In the genomic region with DNA sequence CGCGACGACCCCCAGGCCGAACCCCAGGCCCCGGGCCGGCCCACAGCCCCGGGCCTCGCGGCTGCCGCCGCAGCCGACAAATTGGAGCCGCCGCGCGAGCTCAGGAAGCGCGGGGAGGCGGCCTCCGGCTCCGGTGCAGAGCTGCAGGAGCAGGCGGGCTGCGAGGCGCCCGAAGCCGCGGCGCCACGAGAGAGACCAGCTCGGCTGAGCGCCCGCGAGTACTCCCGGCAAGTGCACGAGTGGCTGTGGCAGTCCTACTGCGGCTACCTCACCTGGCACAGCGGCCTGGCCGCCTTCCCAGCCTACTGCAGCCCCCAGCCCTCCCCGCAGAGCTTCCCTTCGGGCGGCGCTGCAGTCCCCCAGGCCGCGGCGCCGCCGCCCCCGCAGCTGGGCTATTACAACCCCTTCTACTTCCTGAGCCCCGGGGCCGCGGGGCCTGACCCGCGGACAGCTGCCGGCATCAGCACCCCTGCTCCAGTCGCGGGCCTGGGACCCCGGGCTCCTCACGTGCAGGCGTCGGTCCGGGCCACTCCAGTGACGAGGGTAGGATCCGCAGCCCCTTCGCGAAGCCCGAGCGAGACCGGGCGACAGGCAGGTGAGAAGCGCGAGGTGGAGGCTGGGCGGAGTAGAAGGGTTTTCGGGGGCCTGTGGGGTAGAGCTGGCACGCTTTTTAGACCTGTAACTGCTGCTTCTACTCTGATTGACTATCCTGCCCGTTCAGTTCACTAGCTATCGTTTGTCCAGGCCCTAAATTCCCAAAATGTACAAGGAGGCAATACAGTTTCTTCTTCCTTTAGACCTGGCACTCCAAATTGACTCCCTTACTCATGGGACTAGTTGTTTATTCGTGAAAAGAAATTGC, we compare ENCODE assay signal across 8 cellular contexts. TPM values are rescaled to one million over a fixed set of nuclear protein-coding genes. Genes with fewer than 3 reads are reported as not detected.
DNase-seq lines count a peak whose midpoint lies in the region; ATAC-seq and TF ChIP-seq lines count a peak whose summit lies in the region.

No MANE protein-coding gene starts in this region.

- peak overlapping the region; percentile 85 for H3K27ac ChIP-seq in CD4-positive, alpha-beta T cell (ENCODE audit: low read depth, low read length)
- peak overlapping the region; percentile 4; the same call in 1 of the 2 replicates for H3K27ac ChIP-seq in SK-N-MC

- CTCF ChIA-PET in CD4-positive, alpha-beta T cell (lab: Charles Lee) = interaction anchor here (0.9 to 1.7 kb wide), 5 partner anchors 9 to 21 kb away, joined by 3 to 4 read pairs (median 4); no protein-coding TSS in a partner anchor

- H3K36me3 ChIP-seq in SK-N-MC (ENCODE audit: insufficient read depth, low read length) = peaks cover 5% of the 10 kb centered on the region

- H3K9ac ChIP-seq in SK-N-MC (ENCODE audit: insufficient read length) = peak overlapping the region; percentile 75

- H3K9me3 Mint-ChIP-seq in CD4-positive, alpha-beta T cell = no peaks in the 10 kb centered on the region
- H3K9me3 Mint-ChIP-seq in activated naive CD8-positive, alpha-beta T cell treated with anti-CD3 and anti-CD28 coated beads, Interleukin-2, amount 50 U/mL, for 24 hours = no peaks in the 10 kb centered on the region

- POLR2A ChIA-PET in CD4-positive, alpha-beta T cell (lab: Charles Lee) = interaction anchor here (0.6 to 4.9 kb wide), 18 partner anchors 9 to 840 kb away, joined by 3 to 94 read pairs (median 4); a partner anchor contains a TSS

- H3K4me1 Mint-ChIP-seq in CD4-positive, alpha-beta T cell (ENCODE audit: low read depth) = peaks cover 52% of the 10 kb centered on the region
- peaks cover 36% of the 10 kb centered on the region for H3K4me1 Mint-ChIP-seq in activated naive CD8-positive, alpha-beta T cell treated with anti-CD3 and anti-CD28 coated beads, Interleukin-2, amount 50 U/mL, for 24 hours

- peaks cover 35% of the 10 kb centered on the region for H3K36me3 Mint-ChIP-seq in CD4-positive, alpha-beta T cell (ENCODE audit: low read depth)
- peaks cover 3% of the 10 kb centered on the region for H3K36me3 Mint-ChIP-seq in activated naive CD8-positive, alpha-beta T cell treated with anti-CD3 and anti-CD28 coated beads, Interleukin-2, amount 50 U/mL, for 24 hours (ENCODE audit: low read depth)

- no peaks in the 10 kb centered on the region for H3K27me3 Mint-ChIP-seq in CD4-positive, alpha-beta T cell
- no peaks in the 10 kb centered on the region for H3K27me3 Mint-ChIP-seq in activated naive CD8-positive, alpha-beta T cell treated with anti-CD3 and anti-CD28 coated beads, Interleukin-2, amount 50 U/mL, for 24 hours

- DNase-seq in CD4-positive, alpha-beta T cell = peak; percentile 5 to 48 (median 36)
- DNase-seq in SK-N-MC (ENCODE audit: low read depth, low spot score) (no peak), left cardiac atrium (peak; percentile 62), posterior vena cava (ENCODE audit: low spot score) (peak; percentile 85), NCI-H2107 treated with DMSO at 0.1 percent for 48 hours (lab: John Stamatoyannopoulos, UW; ENCODE audit: unreplicated experiment) (no peak)
- DNase-seq in activated naive CD8-positive, alpha-beta T cell treated with anti-CD3 and anti-CD28 coated beads, Interleukin-2, amount 50 U/mL, for 24 hours = peak; percentile 53

- H3K27ac Mint-ChIP-seq in CD4-positive, alpha-beta T cell = peak overlapping the region; percentile 86
- H3K27ac Mint-ChIP-seq in activated naive CD8-positive, alpha-beta T cell treated with anti-CD3 and anti-CD28 coated beads, Interleukin-2, amount 50 U/mL, for 24 hours = peak overlapping the region; percentile 59

- no peaks in the 10 kb centered on the region for H3K9me3 ChIP-seq in CD4-positive, alpha-beta T cell (ENCODE audit: control insufficient read depth, low read length)
- no peaks in the 10 kb centered on the region for H3K9me3 ChIP-seq in SK-N-MC (ENCODE audit: low read depth, low read length)

- intact Hi-C loops in CD4-positive, alpha-beta T cell (cut with DNase I, micrococcal nuclease) = loop anchor here (1.0 to 2.0 kb wide), 5 partner anchors 11 to 555 kb away; a partner anchor contains a TSS
- intact Hi-C loops in left cardiac atrium (cut with DNase I) (loop anchor here in 1 of 2 donors (5.0 kb wide), 1 partner anchor 107 kb away; a partner anchor contains a TSS), posterior vena cava (cut with DNase I) (no loop called here)

- no peaks in the 10 kb centered on the region for H3K27me3 ChIP-seq in CD4-positive, alpha-beta T cell (ENCODE audit: control insufficient read depth, insufficient read depth, low read length)

- H3K4me3 Mint-ChIP-seq in CD4-positive, alpha-beta T cell = peak overlapping the region; percentile 88
- H3K4me3 Mint-ChIP-seq in activated naive CD8-positive, alpha-beta T cell treated with anti-CD3 and anti-CD28 coated beads, Interleukin-2, amount 50 U/mL, for 24 hours = peak overlapping the region; percentile 84

- TF ChIP-seq CTCF in CD4-positive, alpha-beta T cell (IDR thresholded peaks at IDR 0.05) = no peak

- ATAC-seq in CD4-positive, alpha-beta T cell (ENCODE audit: poor library complexity) = peak; percentile 51
- ATAC-seq in GM19395 (IDR thresholded peaks at IDR 0.05; ENCODE audit: unreplicated experiment) = peak; percentile 65
- peak; percentile 41 for ATAC-seq in HG03442 (IDR thresholded peaks at IDR 0.05; ENCODE audit: unreplicated experiment)
- peak; percentile 51 for ATAC-seq in activated naive CD8-positive, alpha-beta T cell treated with anti-CD3 and anti-CD28 coated beads, Interleukin-2, amount 50 U/mL, for 24 hours
- ATAC-seq in left cardiac atrium = peak; percentile 68 to 78

- peak overlapping the region; percentile 87 for H3K4me3 ChIP-seq in SK-N-MC

RNA-seq across cellular contexts. Expression of a gene that starts 0.7 kb away (rescaled TPM):
- total RNA-seq in CD4-positive, alpha-beta T cell = 10 to 100 TPM; 31.4 to 31.9 TPM
- 10 to 100 TPM; 16.7 to 18.5 TPM for total RNA-seq in left cardiac atrium
- 10 to 100 TPM; 31.3 to 35.7 TPM for total RNA-seq in posterior vena cava

Comparison
In these comparisons a context has a peak if more than half of its experiments do, and no peak if none do; other contexts are left out.
1. DNase-seq: peak in CD4-positive, alpha-beta T cell (10 of 10), activated naive CD8-positive, alpha-beta T cell treated with anti-CD3 and anti-CD28 coated beads, Interleukin-2, amount 50 U/mL, for 24 hours (single experiment), left cardiac atrium (single experiment) and posterior vena cava (single experiment); none in SK-N-MC (single experiment) and NCI-H2107 treated with DMSO at 0.1 percent for 48 hours (single experiment).
2. intact Hi-C loops: an anchor here in CD4-positive, alpha-beta T cell (1.0 to 2.0 kb wide); none called in posterior vena cava.
3. Peak in every context shown above with its lines, with median percentiles within 50 percentile points of each other: ATAC-seq.